In genomic region chr7:2158331-2159175, GRCh38 we compare ENCODE assay signal across 11 cellular contexts.
A peak's percentile ranks its signal among the peaks of the same experiment; 100 is the strongest.
DNase-seq lines count a peak whose midpoint lies in the region; ATAC-seq and TF ChIP-seq lines count a peak whose summit lies in the region.
"Had no signal": no experiment of that assay in that cellular context is flagged by ENCODE, and none has a peak within 500 bp of the region (broad histone marks: within the 10 kb centered on the region; RNA-seq: fewer than 3 reads in every experiment).

No MANE protein-coding gene starts in this region.

- H3K36me3 ChIP-seq in adipocyte (ENCODE audit: control insufficient read depth, insufficient read depth, low read length, severe bottlenecking) (no peaks in the 10 kb centered on the region), suprapubic skin (no peaks in the 10 kb centered on the region)

- peak overlapping the region; percentile 18 for H3K27ac ChIP-seq in suprapubic skin

- no peaks in the 10 kb centered on the region for H3K36me3 Mint-ChIP-seq in activated naive CD8-positive, alpha-beta T cell treated with anti-CD3 and anti-CD28 coated beads for 36 hours

- 89% methylated on average over 12 of the region's 13 CpGs for WGBS in suprapubic skin

- peaks cover 21% of the 10 kb centered on the region for H3K4me1 ChIP-seq in adipocyte (ENCODE audit: control insufficient read depth, insufficient read depth, low read length)
- H3K4me1 ChIP-seq in suprapubic skin: peaks cover 12% of the 10 kb centered on the region
- H3K4me1 ChIP-seq: testis had no signal

- H3K4me3 ChIP-seq in adipocyte (ENCODE audit: low read length) (no peak overlapping the region), suprapubic skin (no peak overlapping the region)
- H3K4me3 ChIP-seq: testis had no signal

- H3K27me3 ChIP-seq in adipocyte (replicated peaks; ENCODE audit: control insufficient read depth, insufficient read depth, low read length) (no peaks in the 10 kb centered on the region), suprapubic skin (no peaks in the 10 kb centered on the region)
- H3K27me3 ChIP-seq: testis had no signal

- peak; percentile 28 for ATAC-seq in left colon

- no peak for TF ChIP-seq EP300 in suprapubic skin (IDR thresholded peaks at IDR 0.05)

- DNase-seq in DMS 273 (lab: John Stamatoyannopoulos, UW; ENCODE audit: unreplicated experiment) (peak; percentile 39), DMS 273 treated with DMSO at 0.1 percent for 48 hours (lab: John Stamatoyannopoulos, UW) (no peak), adipocyte (ENCODE audit: low read depth) (no peak), left colon (peak in 1 of 2 donors; percentile 18), suprapubic skin (ENCODE audit: low spot score in 2 of 2) (peak in 1 of 2 donors; percentile 67), AML-193 (lab: John Stamatoyannopoulos, UW) (no peak)
- DNase-seq in NK-92 treated with Interleukin-12 subunit alpha and Interleukin-12 subunit beta, amount 100 ng/mL, for 24 hours (lab: John Stamatoyannopoulos, UW): no peak
- DNase-seq in activated naive CD8-positive, alpha-beta T cell treated with anti-CD3 and anti-CD28 coated beads for 36 hours: no peak
- DNase-seq: 8988T, SW 1271 had no signal

- H3K27ac Mint-ChIP-seq in activated naive CD8-positive, alpha-beta T cell treated with anti-CD3 and anti-CD28 coated beads for 36 hours: no peak overlapping the region

- no peaks in the 10 kb centered on the region for H3K9me3 ChIP-seq in adipocyte (ENCODE audit: control insufficient read depth, low read length)
- no peaks in the 10 kb centered on the region for H3K9me3 ChIP-seq in suprapubic skin
- H3K9me3 ChIP-seq: testis had no signal

- H3K4me1 Mint-ChIP-seq in activated naive CD8-positive, alpha-beta T cell treated with anti-CD3 and anti-CD28 coated beads for 36 hours: no peaks in the 10 kb centered on the region

- H3K27me3 Mint-ChIP-seq in activated naive CD8-positive, alpha-beta T cell treated with anti-CD3 and anti-CD28 coated beads for 36 hours: no peaks in the 10 kb centered on the region

- no peak for TF ChIP-seq CTCF in suprapubic skin (IDR thresholded peaks at IDR 0.05)

- H3K9ac ChIP-seq in adipocyte (ENCODE audit: low read length): peak overlapping the region; percentile 37

- no peak overlapping the region for H3K4me3 Mint-ChIP-seq in activated naive CD8-positive, alpha-beta T cell treated with anti-CD3 and anti-CD28 coated beads for 36 hours

- no peak for TF ChIP-seq POLR2A in suprapubic skin (IDR thresholded peaks at IDR 0.05)

- H3K9me3 Mint-ChIP-seq in activated naive CD8-positive, alpha-beta T cell treated with anti-CD3 and anti-CD28 coated beads for 36 hours: no peaks in the 10 kb centered on the region

- intact Hi-C loops in left colon (cut with DNase I, micrococcal nuclease): no loop called here
